ENCODE assay signal across 1 cellular context in genomic region chr9:69089082-69089481, GRCh38.
TF ChIP-seq lines count a peak whose summit lies in the region.

No MANE protein-coding gene starts in this region.

TF ChIP-seq in WTC11, 78 proteins besides CTCF, POLR2A, EP300 and RAD21 (continued from another document):
- TF ChIP-seq AR (CRISPR knock-in tag; IDR thresholded peaks at IDR 0.05) (peak; percentile 25; the same call in 1 of the 2 replicates), STAT6 (CRISPR knock-in tag; conservative IDR thresholded peaks at IDR 0.05; ENCODE audit: low read depth) (no peak), CREB1 (CRISPR knock-in tag; IDR thresholded peaks at IDR 0.05) (no peak), MLX (CRISPR knock-in tag; IDR thresholded peaks at IDR 0.05) (no peak), CREM (CRISPR knock-in tag; IDR thresholded peaks at IDR 0.05) (no peak), KAT7 (CRISPR knock-in tag; IDR thresholded peaks at IDR 0.05; ENCODE audit: borderline replicate concordance) (no peak), ZSCAN18 (CRISPR knock-in tag; IDR thresholded peaks at IDR 0.05) (peak; percentile 98), ZNF512 (CRISPR knock-in tag; IDR thresholded peaks at IDR 0.05; ENCODE audit: borderline replicate concordance) (no peak), ZBTB21 (CRISPR knock-in tag; IDR thresholded peaks at IDR 0.05; ENCODE audit: borderline replicate concordance) (no peak), ZNF532 (CRISPR knock-in tag; IDR thresholded peaks at IDR 0.05; ENCODE audit: borderline replicate concordance) (peak; percentile 89; the same call in 1 of the 2 replicates)
